Comparison of ENCODE assay signal across 11 cellular contexts in the genomic region with DNA sequence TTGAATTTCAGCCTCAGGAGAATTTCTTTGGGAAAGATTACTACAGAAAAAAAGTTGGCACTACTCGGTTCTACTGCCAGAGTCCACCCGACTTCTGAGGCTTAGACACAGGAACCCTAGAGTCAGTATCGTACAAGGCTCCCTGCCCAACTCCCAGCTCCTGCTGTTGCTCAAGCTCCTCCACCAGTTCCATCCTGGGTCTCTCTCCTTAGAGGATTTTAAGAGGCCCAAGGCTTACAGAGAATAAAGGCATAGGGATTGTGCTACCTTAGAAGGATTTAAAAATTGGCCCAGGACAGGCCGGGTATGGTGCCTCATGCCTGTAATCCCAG. TPM values are rescaled to one million over a fixed set of nuclear protein-coding genes. Genes with fewer than 3 reads are reported as not detected.
A peak's percentile ranks its signal among the peaks of the same experiment; 100 is the strongest.
DNase-seq lines count a peak whose midpoint lies in the region; FAIRE-seq and TF ChIP-seq lines count a peak whose summit lies in the region.
"Had no signal": no experiment of that assay in that cellular context is flagged by ENCODE, and none has a peak within 500 bp of the region (broad histone marks: within the 10 kb centered on the region; RNA-seq: fewer than 3 reads in every experiment).

No MANE protein-coding gene starts in this region.

- H3K36me3 ChIP-seq in mucosa of rectum (ENCODE audit: control insufficient read depth in 2 of 2, insufficient read depth in 2 of 2, low read length in 2 of 2) (no peaks in the 10 kb centered on the region), uterus (no peaks in the 10 kb centered on the region), ovary (no peaks in the 10 kb centered on the region)

- DNase-seq in activated naive CD4-positive, alpha-beta T cell treated with anti-CD3 and anti-CD28 coated beads, Interleukin-2, amount 10 ng/mL, durations not matched to agents 7 days and 5 days, result no peak
- no peak for DNase-seq in activated naive CD4-positive, alpha-beta T cell (lab: John Stamatoyannopoulos, UW)
- DNase-seq in activated naive CD4-positive, alpha-beta T cell treated with anti-CD3 and anti-CD28 coated beads, Interleukin-2, amount 50 U/mL, for 16 hours, result peak; percentile 14
- DNase-seq in uterus (no peak), GM19239 (ENCODE audit: insufficient read length, low spot score) (no peak), ecto neural progenitor cell (ENCODE audit: low spot score) (no peak), ovary (no peak)
- DNase-seq: activated gamma-delta T cell treated with Interleukin-2 at 50 U/mL for 16 hours, head of caudate nucleus had no signal

- intact Hi-C loops in uterus (cut with DNase I; ENCODE audit: low total_unique reads), result no loop called here
- intact Hi-C loops in ovary (cut with DNase I), result no loop called here

- peaks cover 3% of the 10 kb centered on the region for H3K27me3 Mint-ChIP-seq in activated naive CD4-positive, alpha-beta T cell treated with anti-CD3 and anti-CD28 coated beads, Interleukin-2, amount 10 ng/mL, durations not matched to agents 7 days and 5 days

- CTCF ChIA-PET in activated naive CD4-positive, alpha-beta T cell treated with anti-CD3 and anti-CD28 coated beads, Interleukin-2, amount 10 ng/mL, durations not matched to agents 7 days and 5 days (lab: Charles Lee), result interaction anchor here (1.0 to 3.7 kb wide), 2 partner anchors 9 to 59 kb away, joined by 3 to 12 read pairs; no protein-coding TSS in a partner anchor

- H3K27me3 ChIP-seq in mucosa of rectum (ENCODE audit: control insufficient read depth in 2 of 2, insufficient read depth in 2 of 2, low read length in 2 of 2) (no peaks in the 10 kb centered on the region), uterus (no peaks in the 10 kb centered on the region), ovary (no peaks in the 10 kb centered on the region)

- H3K4me3 Mint-ChIP-seq in activated naive CD4-positive, alpha-beta T cell treated with anti-CD3 and anti-CD28 coated beads, Interleukin-2, amount 10 ng/mL, durations not matched to agents 7 days and 5 days, result no peak overlapping the region

- TF ChIP-seq CTCF in uterus (IDR thresholded peaks at IDR 0.05) (no peak), ovary (IDR thresholded peaks at IDR 0.05) (no peak)

- H3K4me1 ChIP-seq in mucosa of rectum (ENCODE audit: control insufficient read depth in 2 of 2, insufficient read depth in 2 of 2, low read length in 2 of 2), result peaks cover 8 to 15% of the 10 kb centered on the region in 2 donors
- no peaks in the 10 kb centered on the region for H3K4me1 ChIP-seq in uterus
- H3K4me1 ChIP-seq in ovary (ENCODE audit: insufficient read depth), result peaks cover 6% of the 10 kb centered on the region

- peaks cover 22% of the 10 kb centered on the region for H3K4me1 Mint-ChIP-seq in activated naive CD4-positive, alpha-beta T cell treated with anti-CD3 and anti-CD28 coated beads, Interleukin-2, amount 10 ng/mL, durations not matched to agents 7 days and 5 days

- peaks cover 2% of the 10 kb centered on the region for H3K9me3 Mint-ChIP-seq in activated naive CD4-positive, alpha-beta T cell treated with anti-CD3 and anti-CD28 coated beads, Interleukin-2, amount 10 ng/mL, durations not matched to agents 7 days and 5 days

- H3K9me3 ChIP-seq in mucosa of rectum (ENCODE audit: control insufficient read depth in 2 of 2, low read length in 2 of 2), result no peaks in the 10 kb centered on the region
- no peaks in the 10 kb centered on the region for H3K9me3 ChIP-seq in uterus
- H3K9me3 ChIP-seq in ovary, result no peaks in the 10 kb centered on the region

- peak overlapping the region; percentile 59 to 79 for H3K27ac ChIP-seq in mucosa of rectum (ENCODE audit: low read depth in 2 of 2, low read length in 2 of 2)
- peak overlapping the region; percentile 82 to 91 for H3K27ac ChIP-seq in uterus
- H3K27ac ChIP-seq in ovary, result peak overlapping the region in 1 of 2 donors; percentile 58

- FAIRE-seq in GM19239 (lab: Jason Lieb, UNC), result no peak

- H3K9ac ChIP-seq in mucosa of rectum (ENCODE audit: low read depth in 1 of 2, low read length in 2 of 2), result no peak overlapping the region

- TF ChIP-seq EP300 in ovary (IDR thresholded peaks at IDR 0.05), result no peak

- H3K27ac Mint-ChIP-seq in activated naive CD4-positive, alpha-beta T cell treated with anti-CD3 and anti-CD28 coated beads, Interleukin-2, amount 10 ng/mL, durations not matched to agents 7 days and 5 days, result peak overlapping the region; percentile 85

- H3K4me3 ChIP-seq in mucosa of rectum (ENCODE audit: low read length in 2 of 2) (no peak overlapping the region), uterus (no peak overlapping the region), ovary (no peak overlapping the region)
- H3K4me3 ChIP-seq: smooth muscle cell had no signal

- peaks cover 3% of the 10 kb centered on the region for H3K36me3 Mint-ChIP-seq in activated naive CD4-positive, alpha-beta T cell treated with anti-CD3 and anti-CD28 coated beads, Interleukin-2, amount 10 ng/mL, durations not matched to agents 7 days and 5 days

- no peak for TF ChIP-seq POLR2A in uterus (IDR thresholded peaks at IDR 0.05)
- no peak for TF ChIP-seq POLR2A in ovary (IDR thresholded peaks at IDR 0.05)

- WGBS in ovary, 3 donors, result 89 to 94% (median 91%) methylated on average over 4 of the region's 4 CpGs

RNA-seq across cellular contexts. Expression of gene SSBP2, which starts 29.0 kb away (rescaled TPM):
- 100 to 1,000 TPM in 2 of 4 donors, 10 to 100 TPM in 2; 22.0 to 204 (median 90.9) TPM for total RNA-seq in uterus
- total RNA-seq in ovary, result 100 to 1,000 TPM in 1 of 7 donors, 10 to 100 TPM in 6; 42.0 to 126 (median 78.2) TPM
- 10 to 100 TPM; 40.5 to 89.0 TPM for polyA plus RNA-seq in ovary
